8 cellular contexts compared by ENCODE assay signal in the genomic region with DNA sequence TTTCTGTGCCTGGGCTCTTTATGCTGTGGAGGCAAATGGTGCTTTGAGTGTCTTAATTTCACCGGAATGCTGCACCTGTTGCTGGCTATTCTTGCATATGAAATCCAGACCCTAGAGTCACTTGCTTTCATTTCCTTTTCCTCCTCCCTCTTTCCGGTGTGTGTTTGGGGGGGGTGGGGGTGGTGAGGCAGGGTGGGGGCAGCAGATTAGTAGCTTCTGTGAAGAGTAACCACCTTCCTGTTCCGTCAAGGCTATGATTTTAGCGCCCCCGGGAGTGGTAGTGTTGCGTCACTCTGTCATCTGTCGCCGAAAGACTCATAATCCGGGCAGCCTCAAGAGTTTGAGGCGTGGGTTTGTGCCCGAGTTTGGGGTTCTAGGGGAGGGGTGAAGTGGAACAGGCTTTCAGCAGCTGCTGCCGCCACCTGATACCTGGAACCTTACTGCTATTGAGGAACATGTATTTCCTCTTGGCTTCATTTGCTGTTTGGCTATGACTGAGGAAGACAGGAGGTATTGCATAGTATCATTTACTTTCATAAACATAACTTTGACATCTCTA. TPM values are rescaled to one million over a fixed set of nuclear protein-coding genes. Genes with fewer than 3 reads are reported as not detected.
DNase-seq lines count a peak whose midpoint lies in the region; ATAC-seq, FAIRE-seq and TF ChIP-seq lines count a peak whose summit lies in the region.

No MANE protein-coding gene starts in this region.

- H3K4me1 ChIP-seq in small intestine (ENCODE audit: control insufficient read depth in 2 of 2, insufficient read depth in 1 of 2, low read depth in 1 of 2, low read length in 1 of 2), result peaks cover 3 to 9% of the 10 kb centered on the region in 2 donors

- DNase-seq in GM12891 (ENCODE audit: insufficient read length, low spot score) (no peak), NCI-H524 (lab: John Stamatoyannopoulos, UW) (peak; percentile 56 to 75), small intestine (peak; percentile 46), SHP77 treated with DMSO at 0.1 percent for 48 hours (lab: John Stamatoyannopoulos, UW) (no peak), NCI-H510A (lab: John Stamatoyannopoulos, UW) (no peak)
- DNase-seq in activated effector memory CD4-positive, alpha-beta T cell treated with anti-CD3 and anti-CD28 coated beads, Interleukin-2, amount 50 U/mL, for 16 hours, result peak; percentile 85

- no peaks in the 10 kb centered on the region for H3K36me3 ChIP-seq in small intestine (ENCODE audit: control insufficient read depth in 2 of 2, insufficient read depth in 2 of 2, low read length in 2 of 2)

- no peaks in the 10 kb centered on the region for H3K9me3 ChIP-seq in small intestine (ENCODE audit: control insufficient read depth, low read depth)

- TF ChIP-seq POLR2A in GM12891 (IDR thresholded peaks at IDR 0.05; ENCODE audit: low read depth, low read length), result no peak

- FAIRE-seq in GM12891 (lab: Jason Lieb, UNC) (peak; percentile 84), small intestine (lab: Jason Lieb, UNC) (no peak)

- no peaks in the 10 kb centered on the region for H3K27me3 ChIP-seq in small intestine (ENCODE audit: control insufficient read depth in 2 of 2, insufficient read depth in 2 of 2, low read length in 2 of 2)

- 43 to 72% (median 57%) methylated on average over 11 to 12 of the region's 12 CpGs for WGBS in small intestine, 3 donors

- H3K27ac ChIP-seq in small intestine (ENCODE audit: low read depth in 1 of 2, low read length in 1 of 2), result peak overlapping the region; percentile 12 to 80

- H3K4me3 ChIP-seq in small intestine (ENCODE audit: low read depth in 1 of 2, low read length in 2 of 2), result peak overlapping the region in 1 of 2 donors; percentile 10

- ATAC-seq in HG02571 (IDR thresholded peaks at IDR 0.05; ENCODE audit: unreplicated experiment) (peak; percentile 43), GM18520 (IDR thresholded peaks at IDR 0.05; ENCODE audit: unreplicated experiment) (no peak)

TF ChIP-seq in GM12891, 5 proteins besides CTCF, POLR2A, EP300 and RAD21:
- TF ChIP-seq POU2F2 (IDR thresholded peaks at IDR 0.05; ENCODE audit: low read depth, low read length), result no peak
- TF ChIP-seq TAF1 (IDR thresholded peaks at IDR 0.05; ENCODE audit: low read depth, low read length), result no peak
- TF ChIP-seq SPI1 (IDR thresholded peaks at IDR 0.05; ENCODE audit: low read depth, low read length), result no peak
- no peak for TF ChIP-seq POLR2AphosphoS5 (IDR thresholded peaks at IDR 0.05; ENCODE audit: low read depth, low read length)
- TF ChIP-seq PAX5 (IDR thresholded peaks at IDR 0.05; ENCODE audit: insufficient read depth, low read length, severe bottlenecking), result no peak

RNA-seq across cellular contexts. Expression of gene UTRN, which starts 49.1 kb away (rescaled TPM):
- polyA plus RNA-seq in GM12891 (2012; ENCODE audit: low read depth, missing spikeins), result 12.6 TPM
- polyA plus RNA-seq in small intestine, result 10 to 100 TPM in 2 of 3 donors, 1 to 10 TPM in 1; 10.0 to 25.7 (median 10.7) TPM

Comparison
In these comparisons a context has a peak if more than half of its experiments do, and no peak if none do; other contexts are left out.
1. DNase-seq: peak in NCI-H524 (2 of 2), activated effector memory CD4-positive, alpha-beta T cell treated with anti-CD3 and anti-CD28 coated beads, Interleukin-2, amount 50 U/mL, for 16 hours (single experiment) and small intestine (single experiment); none in GM12891 (single experiment), SHP77 treated with DMSO at 0.1 percent for 48 hours (single experiment) and NCI-H510A (single experiment).